Comparison of ENCODE assay signal across 15 cellular contexts in the genomic region with DNA sequence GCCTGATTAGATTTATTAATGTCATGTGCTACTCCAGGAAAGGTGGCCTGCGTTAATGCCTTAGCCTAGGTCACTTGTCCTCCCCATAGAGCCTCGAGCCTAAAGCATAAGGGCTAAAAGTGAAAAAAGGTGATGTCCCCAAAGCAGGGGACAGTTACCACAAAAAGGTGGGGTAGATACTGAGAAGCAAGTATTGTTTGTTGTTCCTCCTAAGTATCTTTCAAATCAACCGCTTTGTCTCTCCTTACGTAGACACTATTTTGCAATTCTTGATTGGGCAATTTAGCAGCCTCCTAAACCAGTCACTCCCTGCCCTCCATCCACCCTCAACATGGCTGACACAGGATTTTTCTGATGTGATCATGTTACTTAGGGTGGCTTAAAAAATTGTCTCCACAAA. TPM values are rescaled to one million over a fixed set of nuclear protein-coding genes. Genes with fewer than 3 reads are reported as not detected.
DNase-seq lines count a peak whose midpoint lies in the region; ATAC-seq, FAIRE-seq and TF ChIP-seq lines count a peak whose summit lies in the region.
"Had no signal": no experiment of that assay in that cellular context is flagged by ENCODE, and none has a peak within 500 bp of the region (broad histone marks: within the 10 kb centered on the region; RNA-seq: fewer than 3 reads in every experiment).

No MANE protein-coding gene starts in this region.

- H3K4me1 ChIP-seq in H1 (replicated peaks in 1 of 4; ENCODE audit: control insufficient read depth in 3 of 4, insufficient read depth in 4 of 4, low read length in 3 of 4) (peaks cover 7 to 20% (median 12%) of the 10 kb centered on the region in 4 experiments), parathyroid adenoma (peaks cover 5% of the 10 kb centered on the region)

- H3K36me3 ChIP-seq in H1 (ENCODE audit: control insufficient read depth in 2 of 4, insufficient read depth in 4 of 4, low read length in 3 of 4) (no peaks in the 10 kb centered on the region), parathyroid adenoma (ENCODE audit: control insufficient read depth, insufficient read depth, low read length) (no peaks in the 10 kb centered on the region)
- H3K36me3 ChIP-seq: stomach had no signal

- CTCF ChIA-PET in H1 (lab: Charles Lee; ENCODE audit: partially characterized antibody), result interaction anchor here (1.1 to 5.9 kb wide), 6 partner anchors 16 to 97 kb away, joined by 3 to 51 read pairs (median 6); a partner anchor contains a TSS

- H2AK5ac ChIP-seq in H1 (ENCODE audit: low read depth, low read length), result no peak overlapping the region

- WGBS in H1 (ENCODE audit: extremely low coverage in 1 of 2, insufficient coverage in 1 of 2, insufficient read length in 1 of 2, insufficient replicate concordance in 2 of 2, low coverage in 1 of 2, low lambda C conversion rate in 2 of 2, missing lambda C conversion rate in 1 of 2), 2 experiments, result 94% methylated on average over 4 of the region's 4 CpGs; no CpG with 5 or more reads in 1 of the 2 experiments

- no peak for ATAC-seq in HG03442 (IDR thresholded peaks at IDR 0.05; ENCODE audit: unreplicated experiment)

- TF ChIP-seq RAD21 in H1 (IDR thresholded peaks at IDR 0.05 in 1 of 2, conservative IDR thresholded peaks at IDR 0.05 in 1 of 2; ENCODE audit: low read depth in 2 of 2, low read length in 2 of 2), result no peak

- in situ Hi-C loops in G401 (cut with HindIII; ENCODE audit: low sequenced_read_pairs), result no loop called here

- no peak overlapping the region for H4K5ac ChIP-seq in H1 (ENCODE audit: insufficient read length, low read depth, low read length)

- H2BK20ac ChIP-seq in H1 (ENCODE audit: low read length), result no peak overlapping the region

- H3K27ac ChIP-seq in H1 (ENCODE audit: low read depth, low read length) (no peak overlapping the region), parathyroid adenoma (peak overlapping the region; percentile 37)
- H3K27ac ChIP-seq: SK-N-MC, stomach had no signal

- no peak overlapping the region for H2BK120ac ChIP-seq in H1 (replicated peaks; ENCODE audit: low read depth, low read length)

- no peaks in the 10 kb centered on the region for H3K9me3 ChIP-seq in H1 (ENCODE audit: insufficient read depth in 2 of 2, low read depth in 1 of 2, low read length in 1 of 2)
- H3K9me3 ChIP-seq in parathyroid adenoma (ENCODE audit: control insufficient read depth, low read length), result no peaks in the 10 kb centered on the region
- H3K9me3 ChIP-seq: stomach had no signal

- H3K14ac ChIP-seq in H1 (ENCODE audit: insufficient read length), result no peak overlapping the region

- H3K9ac ChIP-seq in H1 (replicated peaks in 1 of 4; ENCODE audit: extremely low read depth in 1 of 4, low read depth in 3 of 4, low read length in 3 of 4) (no peak overlapping the region), parathyroid adenoma (no peak overlapping the region)

- H2AFZ ChIP-seq in H1 (ENCODE audit: low read length) (no peak overlapping the region), parathyroid adenoma (peak overlapping the region; percentile 79)

- no peak for FAIRE-seq in H1 (lab: Jason Lieb, UNC)
- FAIRE-seq: endometrium, GM18507 had no signal

- peak overlapping the region; percentile 63; the same call in 1 of the 2 replicates for H2BK12ac ChIP-seq in H1 (ENCODE audit: low read depth, low read length)

- DNase-seq in LHCN-M2 (ENCODE audit: low read depth) (peak; percentile 42), H1 (ENCODE audit: low read depth in 1 of 2, low spot score in 2 of 2) (no peak), COLO668 (lab: John Stamatoyannopoulos, UW; ENCODE audit: unreplicated experiment) (no peak), G401 (ENCODE audit: low spot score) (no peak)
- DNase-seq: activated CD4-positive, CD25-positive, alpha-beta regulatory T cell treated with anti-CD3 and anti-CD28 coated beads, Interleukin-2, amount 50 U/mL, for 72 hours; activated T-cell treated with anti-CD3 and anti-CD28 coated beads, Interleukin-2, amount 50 U/mL, for 48 hours; C1 segment of cervical spinal cord; NCI-H1694; stimulated activated CD4-positive, alpha-beta T cell treated with anti-CD3 and anti-CD28 coated beads, Interleukin-4, amount 100 ng/mL, for 4 hours; stomach had no signal

- peaks cover 2% of the 10 kb centered on the region; the same call in 1 of the 2 replicates for H3K23me2 ChIP-seq in H1 (ENCODE audit: low read depth, low read length)

- H3K56ac ChIP-seq in H1 (replicated peaks; ENCODE audit: insufficient read length, low read depth, low read length), result no peak overlapping the region

- no peak overlapping the region for H3K4me2 ChIP-seq in H1 (ENCODE audit: insufficient read depth in 1 of 2, low read depth in 2 of 2, low read length in 2 of 2)
- H3K4me2 ChIP-seq in parathyroid adenoma (ENCODE audit: low read length), result no peak overlapping the region

- H3K27me3 ChIP-seq in H1 (replicated peaks in 1 of 4; ENCODE audit: control insufficient read depth in 3 of 4, extremely low read depth in 1 of 4, insufficient read depth in 3 of 4, low read length in 3 of 4) (no peaks in the 10 kb centered on the region; a peak in 1 of 7 replicates), parathyroid adenoma (ENCODE audit: control insufficient read depth, insufficient read depth, low read length) (no peaks in the 10 kb centered on the region)

- POLR2A ChIA-PET in H1 (lab: Charles Lee; ENCODE audit: partially characterized antibody), result interaction anchor here (0.6 to 18.6 kb wide), 4 partner anchors 9 to 20 kb away, joined by 3 to 293 read pairs (median 22); a partner anchor contains a TSS

- no peaks in the 10 kb centered on the region for H3K79me1 ChIP-seq in H1 (ENCODE audit: low read depth, low read length)

- H3K18ac ChIP-seq in H1 (ENCODE audit: extremely low read depth, low read length), result no peak overlapping the region; the same call in 1 of the 2 replicates

- TF ChIP-seq POLR2A in H1 (IDR thresholded peaks at IDR 0.05; ENCODE audit: control extremely low read depth in 1 of 2, low read depth in 2 of 2, low read length in 2 of 2), result no peak

- H4K91ac ChIP-seq in H1 (replicated peaks; ENCODE audit: insufficient read length, low read length), result no peak overlapping the region

- H4K20me1 ChIP-seq in H1 (replicated peaks in 1 of 2; ENCODE audit: control insufficient read depth in 1 of 2, insufficient read depth in 2 of 2, low read length in 2 of 2), result no peaks in the 10 kb centered on the region

- H2BK5ac ChIP-seq in H1 (ENCODE audit: low read depth, low read length), result no peak overlapping the region

- no peak overlapping the region for H4K8ac ChIP-seq in H1 (ENCODE audit: extremely low read depth, insufficient read depth, low read length)

- no peak for TF ChIP-seq EP300 in H1 (IDR thresholded peaks at IDR 0.05; ENCODE audit: borderline replicate concordance in 1 of 2, low read depth in 2 of 2, low read length in 2 of 2)

- no peak overlapping the region for H3K23ac ChIP-seq in H1 (ENCODE audit: insufficient read length)

- H2BK15ac ChIP-seq in H1 (ENCODE audit: low read length), result peak overlapping the region; percentile 81

- H3K4ac ChIP-seq in H1 (replicated peaks; ENCODE audit: insufficient read length, low read depth, low read length), result peak overlapping the region; percentile 27

- H3K79me2 ChIP-seq in H1 (ENCODE audit: control insufficient read depth in 1 of 2, insufficient read depth in 2 of 2, low read length in 2 of 2), result no peaks in the 10 kb centered on the region
- no peaks in the 10 kb centered on the region for H3K79me2 ChIP-seq in parathyroid adenoma

- no peak overlapping the region for H3K4me3 ChIP-seq in H1 (ENCODE audit: extremely low read depth in 1 of 4, insufficient read depth in 2 of 4, low read depth in 3 of 4, low read length in 4 of 4)
- H3K4me3 ChIP-seq in parathyroid adenoma (ENCODE audit: low read depth, low read length), result no peak overlapping the region
- H3K4me3 ChIP-seq: SK-N-MC, stomach had no signal

- no peak for TF ChIP-seq CTCF in H1 (IDR thresholded peaks at IDR 0.05; ENCODE audit: control extremely low read depth in 1 of 3, insufficient read depth in 1 of 3, low read depth in 1 of 3, low read length in 3 of 3)
- TF ChIP-seq CTCF in parathyroid adenoma (IDR thresholded peaks at IDR 0.05), result no peak

RNA-seq across cellular contexts. Expression of a gene that starts 6.7 kb away (rescaled TPM):
- not detected in 2 replicates for total RNA-seq in LHCN-M2 (2014; rRNA removed)
- polyA plus RNA-seq in LHCN-M2 (2012), result 0.12 TPM
- 0.65 and 0.73 TPM in 2 replicates for total RNA-seq in H1 (2021; fragmentation: NEBNext Ultra II Directional; extraction: Animal tissue kit (Norgen Biotek cat#: 25700))
- 2.7 and 4.3 TPM in 2 replicates for polyA plus RNA-seq in H1 (2011; rRNA removed)
- 3.2 TPM for polyA plus RNA-seq in H1 (2011; cell fraction: cytosol; rRNA removed)
- 11.1 TPM for polyA plus RNA-seq in H1 (2011; cell fraction: nucleus; rRNA removed)
- polyA plus RNA-seq in H1 (2012, experiment 1 of 2), result 0.77 to 3.2 TPM (median 2.1 TPM) in 4 replicates
- polyA plus RNA-seq in H1 (2012, experiment 2 of 2), result 0.54 TPM
- polyA plus RNA-seq in H1 (2013, experiment 1 of 2), result 0.61 TPM
- polyA plus RNA-seq in H1 (2013, experiment 2 of 2), result 0.57 TPM
- 0.22 and 0.41 TPM in 2 replicates for polyA minus RNA-seq in H1 (2011; rRNA and poly(A)+ RNA removed)
- not detected for polyA minus RNA-seq in H1 (2011; cell fraction: cytosol; rRNA and poly(A)+ RNA removed)
- 1.1 TPM for polyA minus RNA-seq in H1 (2011; cell fraction: nucleus; rRNA and poly(A)+ RNA removed)
- 1.3 TPM in 1 of 2 replicates, not detected in the other for total RNA-seq in G401 (2014; rRNA removed; shearing (Covaris generic))

RNA-seq across cellular contexts. Expression of a gene that starts 7.5 kb away (rescaled TPM):
- total RNA-seq in LHCN-M2 (2014; rRNA removed), result 62.1 and 69.0 TPM in 2 replicates
- 76.6 TPM for polyA plus RNA-seq in LHCN-M2 (2012)
- total RNA-seq in H1 (2021; fragmentation: NEBNext Ultra II Directional; extraction: Animal tissue kit (Norgen Biotek cat#: 25700)), result 127 and 135 TPM in 2 replicates
- polyA plus RNA-seq in H1 (2011; rRNA removed), result 116 and 205 TPM in 2 replicates
- polyA plus RNA-seq in H1 (2011; cell fraction: cytosol; rRNA removed), result 171 TPM
- polyA plus RNA-seq in H1 (2011; cell fraction: nucleus; rRNA removed), result 776 TPM
- 105 to 168 TPM (median 164 TPM) in 4 replicates for polyA plus RNA-seq in H1 (2012, experiment 1 of 2)
- polyA plus RNA-seq in H1 (2012, experiment 2 of 2), result 108 TPM
- 76.8 TPM for polyA plus RNA-seq in H1 (2013, experiment 1 of 2)
- 67.6 TPM for polyA plus RNA-seq in H1 (2013, experiment 2 of 2)
- polyA minus RNA-seq in H1 (2011; rRNA and poly(A)+ RNA removed), result 64.9 and 94.5 TPM in 2 replicates
- 91.4 TPM for polyA minus RNA-seq in H1 (2011; cell fraction: cytosol; rRNA and poly(A)+ RNA removed)
- polyA minus RNA-seq in H1 (2011; cell fraction: nucleus; rRNA and poly(A)+ RNA removed), result 160 TPM
- 106 and 117 TPM in 2 replicates for total RNA-seq in G401 (2014; rRNA removed; shearing (Covaris generic))

RNA-seq across cellular contexts. Expression of a gene that starts 18.8 kb away (rescaled TPM):
- total RNA-seq in LHCN-M2 (2014; rRNA removed), result 11.6 and 13.2 TPM in 2 replicates
- 12.3 TPM for polyA plus RNA-seq in LHCN-M2 (2012)
- 24.1 and 29.6 TPM in 2 replicates for total RNA-seq in H1 (2021; fragmentation: NEBNext Ultra II Directional; extraction: Animal tissue kit (Norgen Biotek cat#: 25700))
- polyA plus RNA-seq in H1 (2011; rRNA removed), result 18.5 and 26.5 TPM in 2 replicates
- polyA plus RNA-seq in H1 (2011; cell fraction: cytosol; rRNA removed), result 15.8 TPM
- polyA plus RNA-seq in H1 (2011; cell fraction: nucleus; rRNA removed), result 164 TPM
- polyA plus RNA-seq in H1 (2012, experiment 1 of 2), result 17.0 to 28.8 TPM (median 24.2 TPM) in 4 replicates
- polyA plus RNA-seq in H1 (2012, experiment 2 of 2), result 20.6 TPM
- 15.3 TPM for polyA plus RNA-seq in H1 (2013, experiment 1 of 2)
- 13.6 TPM for polyA plus RNA-seq in H1 (2013, experiment 2 of 2)
- 24.4 and 24.9 TPM in 2 replicates for polyA minus RNA-seq in H1 (2011; rRNA and poly(A)+ RNA removed)
- 20.9 TPM for polyA minus RNA-seq in H1 (2011; cell fraction: cytosol; rRNA and poly(A)+ RNA removed)
- polyA minus RNA-seq in H1 (2011; cell fraction: nucleus; rRNA and poly(A)+ RNA removed), result 35.4 TPM
- 22.8 and 35.2 TPM in 2 replicates for total RNA-seq in G401 (2014; rRNA removed; shearing (Covaris generic))

RNA-seq across cellular contexts. Expression of a gene that starts 35.0 kb away (rescaled TPM):
- 4.2 and 4.4 TPM in 2 replicates for total RNA-seq in LHCN-M2 (2014; rRNA removed)
- 2.7 TPM for polyA plus RNA-seq in LHCN-M2 (2012)
- 10.2 and 11.0 TPM in 2 replicates for total RNA-seq in H1 (2021; fragmentation: NEBNext Ultra II Directional; extraction: Animal tissue kit (Norgen Biotek cat#: 25700))
- polyA plus RNA-seq in H1 (2011; rRNA removed), result 10.4 and 15.4 TPM in 2 replicates
- 10.0 TPM for polyA plus RNA-seq in H1 (2011; cell fraction: cytosol; rRNA removed)
- 19.0 TPM for polyA plus RNA-seq in H1 (2011; cell fraction: nucleus; rRNA removed)
- polyA plus RNA-seq in H1 (2012, experiment 1 of 2), result 7.6 to 11.7 TPM (median 9.4 TPM) in 4 replicates
- polyA plus RNA-seq in H1 (2012, experiment 2 of 2), result 13.6 TPM
- polyA plus RNA-seq in H1 (2013, experiment 1 of 2), result 8.4 TPM
- 8.2 TPM for polyA plus RNA-seq in H1 (2013, experiment 2 of 2)
- polyA minus RNA-seq in H1 (2011; rRNA and poly(A)+ RNA removed), result 4.3 and 6.1 TPM in 2 replicates
- polyA minus RNA-seq in H1 (2011; cell fraction: cytosol; rRNA and poly(A)+ RNA removed), result 7.5 TPM
- 5.6 TPM for polyA minus RNA-seq in H1 (2011; cell fraction: nucleus; rRNA and poly(A)+ RNA removed)
- total RNA-seq in G401 (2014; rRNA removed; shearing (Covaris generic)), result 9.0 and 11.1 TPM in 2 replicates

RNA-seq across cellular contexts. Expression of a gene that starts 35.2 kb away (rescaled TPM):
- total RNA-seq in LHCN-M2 (2014; rRNA removed), result 246 and 264 TPM in 2 replicates
- polyA plus RNA-seq in LHCN-M2 (2012), result 100.0 TPM
- 62.9 and 68.1 TPM in 2 replicates for total RNA-seq in H1 (2021; fragmentation: NEBNext Ultra II Directional; extraction: Animal tissue kit (Norgen Biotek cat#: 25700))
- polyA plus RNA-seq in H1 (2011; rRNA removed), result 67.3 and 103 TPM in 2 replicates
- 61.7 TPM for polyA plus RNA-seq in H1 (2011; cell fraction: cytosol; rRNA removed)
- polyA plus RNA-seq in H1 (2011; cell fraction: nucleus; rRNA removed), result 76.8 TPM
- 33.7 to 59.5 TPM (median 55.7 TPM) in 4 replicates for polyA plus RNA-seq in H1 (2012, experiment 1 of 2)
- polyA plus RNA-seq in H1 (2012, experiment 2 of 2), result 62.7 TPM
- polyA plus RNA-seq in H1 (2013, experiment 1 of 2), result 107 TPM
- 107 TPM for polyA plus RNA-seq in H1 (2013, experiment 2 of 2)
- polyA minus RNA-seq in H1 (2011; rRNA and poly(A)+ RNA removed), result 17.3 and 20.9 TPM in 2 replicates
- polyA minus RNA-seq in H1 (2011; cell fraction: cytosol; rRNA and poly(A)+ RNA removed), result 62.2 TPM
- 38.8 TPM for polyA minus RNA-seq in H1 (2011; cell fraction: nucleus; rRNA and poly(A)+ RNA removed)
- total RNA-seq in G401 (2014; rRNA removed; shearing (Covaris generic)), result 87.3 and 89.2 TPM in 2 replicates
